ENCODE assay signal across 23 cellular contexts in the genomic region with DNA sequence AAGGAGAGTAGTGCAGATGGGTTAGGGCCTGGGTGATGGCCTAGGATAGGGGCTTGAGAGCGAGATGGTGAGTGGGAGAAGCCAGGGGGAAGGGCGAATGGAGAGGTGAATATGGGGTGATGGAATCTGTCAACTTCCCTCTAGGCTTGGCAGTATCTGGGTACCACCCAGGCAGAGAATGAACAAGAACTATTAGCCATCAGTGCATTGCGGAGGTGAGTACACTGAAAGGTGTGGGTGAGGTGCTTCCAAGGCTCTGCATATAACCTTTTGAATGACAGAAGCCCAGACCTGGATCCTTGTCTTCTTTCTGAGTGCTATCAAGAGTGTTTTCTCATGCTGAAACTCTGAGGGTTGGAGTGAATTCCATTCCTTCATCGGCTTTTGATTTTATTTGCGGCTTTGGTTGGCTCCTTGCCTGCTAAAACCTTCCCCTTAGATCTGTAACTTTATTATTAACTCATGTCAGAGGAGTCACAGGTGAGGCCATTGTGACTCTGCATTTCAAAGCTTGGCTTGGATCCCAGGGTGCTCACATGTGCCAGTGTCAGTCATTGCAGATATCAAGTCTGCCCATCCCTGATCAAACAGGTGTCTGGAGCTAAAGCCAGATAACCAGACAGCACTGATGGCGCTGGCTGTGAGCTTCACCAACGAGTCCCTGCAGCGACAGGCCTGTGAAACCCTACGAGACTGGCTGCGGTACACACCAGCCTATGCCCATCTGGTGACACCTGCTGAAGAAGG. TPM values are rescaled to one million over a fixed set of nuclear protein-coding genes. Genes with fewer than 3 reads are reported as not detected.
DNase-seq lines count a peak whose midpoint lies in the region; ATAC-seq, FAIRE-seq and TF ChIP-seq lines count a peak whose summit lies in the region.
"Had no signal": no experiment of that assay in that cellular context is flagged by ENCODE, and none has a peak within 500 bp of the region (broad histone marks: within the 10 kb centered on the region; RNA-seq: fewer than 3 reads in every experiment).

No MANE protein-coding gene starts in this region.

- H3K27ac ChIP-seq in esophagus muscularis mucosa (replicated peaks in 1 of 4) (no peak overlapping the region), neuronal stem cell (replicated peaks; ENCODE audit: low read length) (no peak overlapping the region), small intestine (ENCODE audit: low read depth in 1 of 2, low read length in 1 of 2) (no peak overlapping the region)
- H3K27ac ChIP-seq: BLaER1 treated with 17β-estradiol and CSF1 and Interleukin-3, amounts not matched to agents 10 nM and 100 nM had no signal

- H2BK15ac ChIP-seq in neuronal stem cell (ENCODE audit: low read length) = no peak overlapping the region

- no peak overlapping the region for H3K23ac ChIP-seq in neuronal stem cell (ENCODE audit: low read depth, low read length, poor library complexity)

- intact Hi-C loops in activated CD4-positive, alpha-beta T cell treated with anti-CD3 and anti-CD28 coated beads, Interleukin-2, amount 10 ng/mL, durations not matched to agents 24 days and 14 days (cut with micrococcal nuclease) = no loop called here
- intact Hi-C loops in esophagus muscularis mucosa (cut with DNase I) = no loop called here

- H3K4ac ChIP-seq in neuronal stem cell (ENCODE audit: low read length) = no peak overlapping the region

- H3K4me3 ChIP-seq in esophagus muscularis mucosa (no peak overlapping the region), neuronal stem cell (ENCODE audit: low read length in 2 of 2) (no peak overlapping the region), small intestine (ENCODE audit: low read depth in 1 of 2, low read length in 2 of 2) (no peak overlapping the region)
- H3K4me3 ChIP-seq: BLaER1 treated with 17β-estradiol and CSF1 and Interleukin-3, amounts not matched to agents 10 nM and 100 nM had no signal

- H3K4me1 Mint-ChIP-seq in activated CD4-positive, alpha-beta T cell treated with anti-CD3 and anti-CD28 coated beads, Interleukin-2, amount 10 ng/mL, durations not matched to agents 24 days and 14 days = no peaks in the 10 kb centered on the region
- H3K4me1 Mint-ChIP-seq: CD4-positive, alpha-beta memory T cell had no signal

- H3K36me3 ChIP-seq in esophagus muscularis mucosa = peaks cover 69 to 96% (median 79%) of the 10 kb centered on the region in 4 donors
- peaks cover 45 to 86% of the 10 kb centered on the region in 2 donors for H3K36me3 ChIP-seq in neuronal stem cell (replicated peaks in 1 of 2; ENCODE audit: control insufficient read depth in 2 of 2, insufficient read depth in 2 of 2, low read length in 2 of 2)
- peaks cover 18 to 25% of the 10 kb centered on the region in 2 donors for H3K36me3 ChIP-seq in small intestine (ENCODE audit: control insufficient read depth in 2 of 2, insufficient read depth in 2 of 2, low read length in 2 of 2)

- 95% methylated on average over 9 of the region's 10 CpGs for WGBS in esophagus muscularis mucosa
- WGBS in neuronal stem cell (ENCODE audit: extremely low coverage in 2 of 2, insufficient read length in 2 of 2, insufficient replicate concordance in 1 of 2), 2 donors = no CpG with 5 or more reads among the region's 10 CpGs
- 64 to 87% (median 71%) methylated on average over 10 of the region's 10 CpGs for WGBS in small intestine, 3 donors

- peak overlapping the region; percentile 74 for H3K14ac ChIP-seq in neuronal stem cell (ENCODE audit: low read length)

- peak overlapping the region; percentile 30 for H2BK12ac ChIP-seq in neuronal stem cell (ENCODE audit: low read length)

- ATAC-seq in GM19324 (IDR thresholded peaks at IDR 0.05; ENCODE audit: low FRiP score, unreplicated experiment) (no peak), GM21737 (IDR thresholded peaks at IDR 0.05; ENCODE audit: unreplicated experiment) (no peak)
- ATAC-seq: HCT116 had no signal

- no peak overlapping the region for H3K9ac ChIP-seq in neuronal stem cell (ENCODE audit: low read depth, low read length, poor library complexity)
- H3K9ac ChIP-seq: BLaER1 treated with 17β-estradiol and CSF1 and Interleukin-3, amounts not matched to agents 10 nM and 100 nM had no signal

- no peak for TF ChIP-seq EP300 in esophagus muscularis mucosa (IDR thresholded peaks at IDR 0.05)

- no peaks in the 10 kb centered on the region for H3K27me3 Mint-ChIP-seq in activated CD4-positive, alpha-beta T cell treated with anti-CD3 and anti-CD28 coated beads, Interleukin-2, amount 10 ng/mL, durations not matched to agents 24 days and 14 days
- H3K27me3 Mint-ChIP-seq: CD4-positive, alpha-beta memory T cell had no signal

- no peak overlapping the region for H3K4me3 Mint-ChIP-seq in activated CD4-positive, alpha-beta T cell treated with anti-CD3 and anti-CD28 coated beads, Interleukin-2, amount 10 ng/mL, durations not matched to agents 24 days and 14 days
- H3K4me3 Mint-ChIP-seq: CD4-positive, alpha-beta memory T cell had no signal

- no peak overlapping the region for H3K18ac ChIP-seq in neuronal stem cell (ENCODE audit: low read length)

- H2AK5ac ChIP-seq in neuronal stem cell (ENCODE audit: low read depth, low read length) = no peak overlapping the region

- H2BK120ac ChIP-seq in neuronal stem cell (ENCODE audit: low read depth, low read length) = no peak overlapping the region

- no peak overlapping the region for H4K8ac ChIP-seq in neuronal stem cell (ENCODE audit: low read depth, low read length)

- H3K9me3 Mint-ChIP-seq in activated CD4-positive, alpha-beta T cell treated with anti-CD3 and anti-CD28 coated beads, Interleukin-2, amount 10 ng/mL, durations not matched to agents 24 days and 14 days = peaks cover 10% of the 10 kb centered on the region

- H3K9me3 ChIP-seq in esophagus muscularis mucosa = peaks cover 0 to 9% (median 2%) of the 10 kb centered on the region in 4 donors
- peaks cover 5 to 22% of the 10 kb centered on the region in 2 donors for H3K9me3 ChIP-seq in neuronal stem cell (replicated peaks in 1 of 2; ENCODE audit: control insufficient read depth in 2 of 2, insufficient read depth in 1 of 2, low read depth in 1 of 2, low read length in 2 of 2)
- no peaks in the 10 kb centered on the region for H3K9me3 ChIP-seq in small intestine (ENCODE audit: control insufficient read depth, low read depth)

- no peak for TF ChIP-seq POLR2A in esophagus muscularis mucosa (IDR thresholded peaks at IDR 0.05; ENCODE audit: low read depth)

- no peak overlapping the region for H3K4me2 ChIP-seq in neuronal stem cell (ENCODE audit: insufficient read depth, low read length, poor library complexity, severe bottlenecking)
- H3K4me2 ChIP-seq: BLaER1 treated with 17β-estradiol and CSF1 and Interleukin-3, amounts not matched to agents 10 nM and 100 nM had no signal

- H2AFZ ChIP-seq in neuronal stem cell (ENCODE audit: low read length) = no peak overlapping the region

- H3K27me3 ChIP-seq in esophagus muscularis mucosa (no peaks in the 10 kb centered on the region), neuronal stem cell (ENCODE audit: control insufficient read depth in 3 of 3, insufficient read depth in 3 of 3, low read depth in 1 of 3, low read length in 3 of 3) (no peaks in the 10 kb centered on the region), small intestine (ENCODE audit: control insufficient read depth in 2 of 2, insufficient read depth in 2 of 2, low read length in 2 of 2) (no peaks in the 10 kb centered on the region)
- H3K27me3 ChIP-seq: BLaER1 treated with 17β-estradiol and CSF1 and Interleukin-3, amounts not matched to agents 10 nM and 100 nM had no signal

- TF ChIP-seq CTCF in esophagus muscularis mucosa (IDR thresholded peaks at IDR 0.05) = no peak

- H4K91ac ChIP-seq in neuronal stem cell (ENCODE audit: low read depth, low read length, poor library complexity) = no peak overlapping the region

- H3K4me1 ChIP-seq in esophagus muscularis mucosa (no peaks in the 10 kb centered on the region), neuronal stem cell (ENCODE audit: control insufficient read depth in 2 of 2, insufficient read depth in 1 of 2, low read depth in 1 of 2, low read length in 2 of 2) (no peaks in the 10 kb centered on the region), small intestine (ENCODE audit: control insufficient read depth in 2 of 2, insufficient read depth in 1 of 2, low read depth in 1 of 2, low read length in 1 of 2) (no peaks in the 10 kb centered on the region)

- peak; percentile 40 for DNase-seq in activated CD4-positive, alpha-beta T cell treated with anti-CD3 and anti-CD28 coated beads, Interleukin-2, amount 10 ng/mL, durations not matched to agents 24 days and 14 days
- DNase-seq in activated CD4-positive, alpha-beta T cell treated with anti-CD3 and anti-CD28 coated beads, Interleukin-2, amount 50 U/mL, for 4 hours = no peak
- peak; percentile 57 for DNase-seq in esophagus muscularis mucosa (ENCODE audit: extremely low spot score)
- DNase-seq in neuronal stem cell (ENCODE audit: low spot score) = no peak
- DNase-seq in small intestine = peak; percentile 21
- DNase-seq in NCI-H187 (lab: John Stamatoyannopoulos, UW) = no peak
- DNase-seq: 8988T; CD4-positive, alpha-beta memory T cell; DMS153; KBM-7; NCI-H1092 treated with DMSO at 0.1 percent for 48 hours; NCI-H2081; NCI-H2171; NCI-H345; NCI-H524; NCI-H774; Right ventricle myocardium superior had no signal

- H3K79me1 ChIP-seq in neuronal stem cell (ENCODE audit: low read depth, low read length) = peaks cover 2% of the 10 kb centered on the region

- no peak overlapping the region for H2BK5ac ChIP-seq in neuronal stem cell (ENCODE audit: low read length)

- peaks cover 82% of the 10 kb centered on the region for H3K36me3 Mint-ChIP-seq in activated CD4-positive, alpha-beta T cell treated with anti-CD3 and anti-CD28 coated beads, Interleukin-2, amount 10 ng/mL, durations not matched to agents 24 days and 14 days (ENCODE audit: low read depth)

- no peak overlapping the region for H3K27ac Mint-ChIP-seq in activated CD4-positive, alpha-beta T cell treated with anti-CD3 and anti-CD28 coated beads, Interleukin-2, amount 10 ng/mL, durations not matched to agents 24 days and 14 days

- no peak for FAIRE-seq in small intestine (lab: Jason Lieb, UNC)
- FAIRE-seq: GM12892, H1 had no signal

RNA-seq across cellular contexts. Expression of gene PEX5, which starts 18.6 kb away (rescaled TPM):
- total RNA-seq in activated CD4-positive, alpha-beta T cell treated with anti-CD3 and anti-CD28 coated beads, Interleukin-2, amount 10 ng/mL, durations not matched to agents 24 days and 14 days = 36.7 and 42.5 TPM in 2 replicates
- total RNA-seq in esophagus muscularis mucosa = 10 to 100 TPM; 32.8 to 53.5 (median 38.4) TPM
- 21.3 TPM for polyA plus RNA-seq in neuronal stem cell (2013, experiment 1 of 2)
- 22.3 TPM for polyA plus RNA-seq in neuronal stem cell (2013, experiment 2 of 2)
- 10 to 100 TPM; 17.8 to 31.1 (median 25.3) TPM for polyA plus RNA-seq in small intestine

Comparison
In these comparisons a context has a peak if more than half of its experiments do, and no peak if none do; other contexts are left out.
1. DNase-seq: peak in activated CD4-positive, alpha-beta T cell treated with anti-CD3 and anti-CD28 coated beads, Interleukin-2, amount 10 ng/mL, durations not matched to agents 24 days and 14 days (single experiment), esophagus muscularis mucosa (single experiment) and small intestine (single experiment); none in activated CD4-positive, alpha-beta T cell treated with anti-CD3 and anti-CD28 coated beads, Interleukin-2, amount 50 U/mL, for 4 hours (0 of 2), neuronal stem cell (single experiment) and NCI-H187 (0 of 2).